In genomic region chr6:13304580-13305255, GRCh38 we compare ENCODE assay signal across 8 cellular contexts. TPM values are rescaled to one million over a fixed set of nuclear protein-coding genes. Genes with fewer than 3 reads are reported as not detected.
A peak's percentile ranks its signal among the peaks of the same experiment; 100 is the strongest.
DNase-seq lines count a peak whose midpoint lies in the region; ATAC-seq and TF ChIP-seq lines count a peak whose summit lies in the region.

No MANE protein-coding gene starts in this region.

- DNase-seq in HAP-1 (ENCODE audit: low spot score in 2 of 2) (peak; percentile 40 to 56), WERI-Rb-1 (peak; percentile 73), NCI-H2227 treated with DMSO at 0.1 percent for 48 hours (lab: John Stamatoyannopoulos, UW) (no peak), foreskin keratinocyte (no peak), NCI-H2196 treated with DMSO at 0.1 percent for 48 hours (lab: John Stamatoyannopoulos, UW; ENCODE audit: unreplicated experiment) (no peak)
- DNase-seq in activated naive CD4-positive, alpha-beta T cell treated with anti-CD3 and anti-CD28 coated beads, Interleukin-2, amount 50 U/mL, for 16 hours: no peak

- H3K27ac ChIP-seq in WERI-Rb-1 (peak overlapping the region; percentile 72), muscle layer of duodenum (ENCODE audit: low read length) (peak overlapping the region; percentile 72), foreskin keratinocyte (no peak overlapping the region)

- TF ChIP-seq CTCF in WERI-Rb-1 (IDR thresholded peaks at IDR 0.05; ENCODE audit: low read depth, low read length): no peak
- no peak for TF ChIP-seq CTCF in foreskin keratinocyte (conservative IDR thresholded peaks at IDR 0.05)

- H3K36me3 ChIP-seq in HAP-1 (replicated peaks) (peaks cover 17% of the 10 kb centered on the region), WERI-Rb-1 (peaks cover 74% of the 10 kb centered on the region), muscle layer of duodenum (ENCODE audit: control insufficient read depth in 1 of 2, insufficient read depth in 2 of 2, low read length in 2 of 2) (peaks cover 23 to 31% of the 10 kb centered on the region in 2 donors)

- H3K4me3 ChIP-seq in HAP-1 (no peak overlapping the region), WERI-Rb-1 (ENCODE audit: low read depth, low read length) (peak overlapping the region; percentile 2; the same call in 1 of the 2 replicates), muscle layer of duodenum (ENCODE audit: low read depth in 1 of 2, low read length in 2 of 2) (no peak overlapping the region)

- H3K4me1 ChIP-seq in HAP-1 (peaks cover 16% of the 10 kb centered on the region), muscle layer of duodenum (ENCODE audit: control insufficient read depth in 1 of 2, insufficient read depth in 2 of 2, low read length in 2 of 2) (peaks cover 6 to 25% of the 10 kb centered on the region in 2 donors), foreskin keratinocyte (peaks cover 17% of the 10 kb centered on the region)

- in situ Hi-C loops in HAP-1 (cut with MboI; ENCODE audit: low sequenced_read_pairs): no loop called here

- peak; percentile 37 for ATAC-seq in GM18517 (IDR thresholded peaks at IDR 0.05; ENCODE audit: unreplicated experiment)
- no peak for ATAC-seq in foreskin keratinocyte

- H3K9me3 ChIP-seq in HAP-1: no peaks in the 10 kb centered on the region
- no peaks in the 10 kb centered on the region for H3K9me3 ChIP-seq in WERI-Rb-1 (ENCODE audit: severe bottlenecking)
- no peaks in the 10 kb centered on the region for H3K9me3 ChIP-seq in muscle layer of duodenum (ENCODE audit: control insufficient read depth in 1 of 2, low read length in 2 of 2)

- H3K27me3 ChIP-seq in HAP-1 (ENCODE audit: low read depth): no peaks in the 10 kb centered on the region
- H3K27me3 ChIP-seq in WERI-Rb-1 (ENCODE audit: insufficient read depth, low read depth, severe bottlenecking): no peaks in the 10 kb centered on the region
- H3K27me3 ChIP-seq in muscle layer of duodenum (ENCODE audit: low read depth, low read length): no peaks in the 10 kb centered on the region
- H3K27me3 ChIP-seq in foreskin keratinocyte: no peaks in the 10 kb centered on the region

RNA-seq across cellular contexts. Expression of gene TBC1D7, which starts 23.6 kb away (rescaled TPM):
- 16.7 and 17.7 TPM in 2 replicates for total RNA-seq in foreskin keratinocyte
- polyA plus RNA-seq in foreskin keratinocyte: 20.7 and 22.9 TPM in 2 replicates

Comparison
In these comparisons a context has a peak if more than half of its experiments do, and no peak if none do; other contexts are left out.
1. DNase-seq: peak in HAP-1 (2 of 2) and WERI-Rb-1 (single experiment); none in activated naive CD4-positive, alpha-beta T cell treated with anti-CD3 and anti-CD28 coated beads, Interleukin-2, amount 50 U/mL, for 16 hours (single experiment), NCI-H2227 treated with DMSO at 0.1 percent for 48 hours (single experiment), foreskin keratinocyte (0 of 2) and NCI-H2196 treated with DMSO at 0.1 percent for 48 hours (single experiment).